In the genomic region with DNA sequence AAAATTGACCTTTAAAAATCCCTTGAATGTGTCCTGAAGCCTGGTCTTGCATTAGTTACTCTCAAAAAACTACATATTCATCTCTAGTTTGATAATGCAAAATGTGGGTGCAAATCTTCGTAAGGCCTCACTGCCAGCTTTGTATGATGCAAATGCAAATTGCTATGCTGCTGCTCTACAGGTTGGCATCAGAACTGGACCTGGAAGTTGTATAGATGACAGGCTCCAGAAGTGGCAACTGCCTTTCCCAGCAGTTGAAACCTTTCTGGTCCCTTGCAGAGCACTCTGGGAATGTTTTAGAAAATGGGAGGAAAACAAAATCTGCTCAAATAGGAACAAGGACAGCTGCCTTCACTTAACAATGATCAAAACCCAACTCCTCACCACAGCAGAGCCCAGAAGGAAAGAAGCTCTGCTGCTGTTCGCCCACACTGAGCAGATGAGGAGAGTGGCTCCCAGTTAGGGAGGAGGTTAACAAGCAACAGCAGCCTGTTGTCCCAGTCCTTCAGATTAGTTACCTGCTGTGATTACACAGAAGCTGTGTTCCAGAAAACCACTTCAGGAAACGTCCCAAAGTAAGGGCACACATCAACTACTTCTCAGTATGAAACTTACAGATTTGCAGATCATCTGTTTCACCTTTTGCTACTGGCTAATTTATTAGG, we compare ENCODE assay signal across 11 cellular contexts.
DNase-seq lines count a peak whose midpoint lies in the region; ATAC-seq and TF ChIP-seq lines count a peak whose summit lies in the region.
"Had no signal": no experiment of that assay in that cellular context is flagged by ENCODE, and none has a peak within 500 bp of the region (broad histone marks: within the 10 kb centered on the region; RNA-seq: fewer than 3 reads in every experiment).

No MANE protein-coding gene starts in this region.

- TF ChIP-seq CTCF in gastroesophageal sphincter (IDR thresholded peaks at IDR 0.05) = no peak
- TF ChIP-seq CTCF in smooth muscle cell (IDR thresholded peaks at IDR 0.05; ENCODE audit: borderline replicate concordance, insufficient read depth, poor library complexity, severe bottlenecking) = no peak
- TF ChIP-seq CTCF in lower lobe of right lung (IDR thresholded peaks at IDR 0.05) = no peak

- WGBS in GM23248 (ENCODE audit: low coverage in 1 of 2, low lambda C conversion rate in 2 of 2, missing lambda C conversion rate in 2 of 2), 2 experiments = 48 to 60% methylated on average over 3 of the region's 3 CpGs
- 46 to 60% methylated on average over 3 of the region's 3 CpGs for WGBS in gastroesophageal sphincter (ENCODE audit: low coverage in 1 of 2), 2 donors
- WGBS in smooth muscle cell (ENCODE audit: low lambda C conversion rate) = 70% methylated on average over 3 of the region's 3 CpGs

- H3K9ac ChIP-seq in GM23248 = no peak overlapping the region
- H3K9ac ChIP-seq in smooth muscle cell (ENCODE audit: low read depth) = no peak overlapping the region

- no peaks in the 10 kb centered on the region for H3K9me3 ChIP-seq in GM23248 (ENCODE audit: low read depth)
- no peaks in the 10 kb centered on the region for H3K9me3 ChIP-seq in gastroesophageal sphincter
- H3K9me3 ChIP-seq in smooth muscle cell (replicated peaks; ENCODE audit: low read depth) = no peaks in the 10 kb centered on the region
- H3K9me3 ChIP-seq in lower lobe of right lung = no peaks in the 10 kb centered on the region

- H3K79me2 ChIP-seq in GM23248 (ENCODE audit: insufficient read depth) (peaks cover 16% of the 10 kb centered on the region; the same call in 1 of the 2 replicates), smooth muscle cell (ENCODE audit: low read depth) (no peaks in the 10 kb centered on the region)

- H3K4me1 ChIP-seq in GM23248 (ENCODE audit: insufficient read depth) = peaks cover 43% of the 10 kb centered on the region
- H3K4me1 ChIP-seq in gastroesophageal sphincter = peaks cover 26 to 75% (median 34%) of the 10 kb centered on the region in 3 donors
- peaks cover 30% of the 10 kb centered on the region for H3K4me1 ChIP-seq in smooth muscle cell (ENCODE audit: low read depth)
- H3K4me1 ChIP-seq in lower lobe of right lung = peaks cover 30% of the 10 kb centered on the region

- no peak for TF ChIP-seq EP300 in gastroesophageal sphincter (IDR thresholded peaks at IDR 0.05)

- H3F3A ChIP-seq in GM23248 (ENCODE audit: insufficient read depth) (peaks cover 41% of the 10 kb centered on the region), smooth muscle cell (ENCODE audit: low read depth) (peaks cover 26% of the 10 kb centered on the region)

- intact Hi-C loops in lower lobe of right lung (cut with DNase I) = no loop called here

- DNase-seq in GM23248 (peak; percentile 24), NCI-H69 (lab: John Stamatoyannopoulos, UW) (peak; percentile 39), smooth muscle cell (lab: John Stamatoyannopoulos, UW; ENCODE audit: unreplicated experiment) (no peak), CD1c-positive myeloid dendritic cell (ENCODE audit: extremely low spot score) (no peak), lower lobe of right lung (no peak)
- DNase-seq: activated naive CD4-positive, alpha-beta T cell treated with anti-CD3 and anti-CD28 coated beads, Interleukin-2, amount 10 ng/mL, durations not matched to agents 7 days and 5 days; cortex of kidney; KG1; NCI-H2029 had no signal

- H3K9me2 ChIP-seq in GM23248 (ENCODE audit: insufficient read depth) = no peaks in the 10 kb centered on the region

- H3K27me3 ChIP-seq in GM23248 (replicated peaks; ENCODE audit: insufficient read depth) (no peaks in the 10 kb centered on the region), gastroesophageal sphincter (no peaks in the 10 kb centered on the region), smooth muscle cell (ENCODE audit: low read depth) (no peaks in the 10 kb centered on the region), lower lobe of right lung (ENCODE audit: low read depth) (no peaks in the 10 kb centered on the region)

- H3K4me2 ChIP-seq in GM23248 (ENCODE audit: unreplicated experiment) (no peak overlapping the region), smooth muscle cell (no peak overlapping the region)

- in situ Hi-C loops in GM23248 (cut with MboI) = no loop called here

- H4K20me1 ChIP-seq in GM23248 (ENCODE audit: insufficient read depth) = no peaks in the 10 kb centered on the region
- H4K20me1 ChIP-seq in smooth muscle cell (ENCODE audit: low read depth) = no peaks in the 10 kb centered on the region

- no peak overlapping the region for H3K4me3 ChIP-seq in GM23248
- no peak overlapping the region for H3K4me3 ChIP-seq in gastroesophageal sphincter
- no peak overlapping the region for H3K4me3 ChIP-seq in smooth muscle cell
- H3K4me3 ChIP-seq in lower lobe of right lung = no peak overlapping the region

- no peak for TF ChIP-seq POLR2A in gastroesophageal sphincter (IDR thresholded peaks at IDR 0.05)

- H2AFZ ChIP-seq in GM23248 (0 out of 2 replicates have a peak overlapping the region, but pooled peaks have one; percentile 18), smooth muscle cell (ENCODE audit: low read depth) (no peak overlapping the region)

- H3K27ac ChIP-seq in GM23248 (peak overlapping the region; percentile 80), gastroesophageal sphincter (peak overlapping the region; percentile 90 to 99 (median 91)), smooth muscle cell (ENCODE audit: low read depth) (peak overlapping the region; percentile 92), lower lobe of right lung (no peak overlapping the region)

- no peak for ATAC-seq in gastroesophageal sphincter
- no peak for ATAC-seq in HG03521 (IDR thresholded peaks at IDR 0.05; ENCODE audit: unreplicated experiment)
- ATAC-seq in lower lobe of right lung = no peak

- H3K36me3 ChIP-seq in GM23248 (ENCODE audit: low read depth) = no peaks in the 10 kb centered on the region
- H3K36me3 ChIP-seq in gastroesophageal sphincter = peaks cover 0 to 4% of the 10 kb centered on the region in 2 donors
- H3K36me3 ChIP-seq in smooth muscle cell (ENCODE audit: low read depth) = no peaks in the 10 kb centered on the region
- H3K36me3 ChIP-seq in lower lobe of right lung = peaks cover 16% of the 10 kb centered on the region

Comparison
In these comparisons a context has a peak if more than half of its experiments do, and no peak if none do; other contexts are left out.
1. DNase-seq: peak in GM23248 (single experiment) and NCI-H69 (single experiment); none in smooth muscle cell (single experiment), CD1c-positive myeloid dendritic cell (single experiment) and lower lobe of right lung (single experiment).